Comparison of ENCODE assay signal across 33 cellular contexts in the genomic region with DNA sequence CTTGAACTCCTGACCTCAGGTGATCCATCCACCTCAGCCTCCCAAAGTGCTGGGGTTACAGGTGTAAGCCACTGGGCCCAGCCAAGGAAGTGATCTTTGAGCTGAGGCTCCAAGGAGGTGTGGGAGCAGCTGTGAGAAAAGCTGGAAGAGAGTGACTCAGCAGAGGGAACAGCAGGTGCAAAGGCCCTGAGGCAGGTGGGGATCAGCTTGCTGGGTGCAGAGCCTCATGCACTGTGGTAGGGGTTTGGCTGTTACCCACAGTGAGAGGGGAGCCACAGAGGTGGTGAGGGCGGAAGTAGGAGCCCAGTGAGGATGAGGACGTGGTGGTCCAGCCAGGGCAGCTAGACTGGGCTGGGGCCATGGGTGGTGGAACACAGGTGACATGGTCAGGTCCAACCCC. TPM values are rescaled to one million over a fixed set of nuclear protein-coding genes. Genes with fewer than 3 reads are reported as not detected.
"Had no signal": no experiment of that assay in that cellular context is flagged by ENCODE, and none has a peak within 500 bp of the region (broad histone marks: within the 10 kb centered on the region; RNA-seq: fewer than 3 reads in every experiment).

No MANE protein-coding gene starts in this region.

- H3K4me1 Mint-ChIP-seq: nephron had no signal

- H3K4me2 ChIP-seq: smooth muscle cell had no signal

- H3K9me3 Mint-ChIP-seq: activated CD8-positive, alpha-beta T cell treated with anti-CD3 and anti-CD28 coated beads for 36 hours; activated naive CD8-positive, alpha-beta T cell treated with anti-CD3 and anti-CD28 coated beads for 36 hours; activated T-cell treated with anti-CD3 and anti-CD28 coated beads, Interleukin-2, amount 50 U/mL, for 72 hours; immature natural killer cell; nephron; T-helper 1 cell treated with Interleukin-12 subunit alpha and Interleukin-12 subunit beta and Interleukin-4 antibody, amounts not matched to agents 30 μg/mL and 1 μg/mL, for 36 hours had no signal

- H3K79me2 ChIP-seq: parathyroid adenoma had no signal

- H3K27ac Mint-ChIP-seq: activated CD8-positive, alpha-beta T cell treated with anti-CD3 and anti-CD28 coated beads for 36 hours; activated naive CD8-positive, alpha-beta T cell treated with anti-CD3 and anti-CD28 coated beads for 36 hours; activated T-cell treated with anti-CD3 and anti-CD28 coated beads, Interleukin-2, amount 50 U/mL, for 72 hours; immature natural killer cell; nephron; T-helper 1 cell treated with Interleukin-12 subunit alpha and Interleukin-12 subunit beta and Interleukin-4 antibody, amounts not matched to agents 30 μg/mL and 1 μg/mL, for 36 hours had no signal

- H2AFZ ChIP-seq: parathyroid adenoma had no signal

- H3K36me3 ChIP-seq: adrenal gland, colonic mucosa, heart left ventricle, lower lobe of right lung, suprapubic skin, tibial nerve had no signal

- ATAC-seq: activated CD8-positive, alpha-beta T cell treated with anti-CD3 and anti-CD28 coated beads for 36 hours; body of pancreas; heart left ventricle; lower lobe of right lung; psoas muscle had no signal

- H3K27ac ChIP-seq: adrenal gland, body of pancreas, colonic mucosa, heart left ventricle, lower lobe of right lung, parathyroid adenoma, psoas muscle, suprapubic skin, tibial nerve had no signal

- H3K4me3 Mint-ChIP-seq: activated CD8-positive, alpha-beta T cell treated with anti-CD3 and anti-CD28 coated beads for 36 hours; activated naive CD8-positive, alpha-beta T cell treated with anti-CD3 and anti-CD28 coated beads for 36 hours; activated T-cell treated with anti-CD3 and anti-CD28 coated beads, Interleukin-2, amount 50 U/mL, for 72 hours; nephron; T-helper 1 cell treated with Interleukin-12 subunit alpha and Interleukin-12 subunit beta and Interleukin-4 antibody, amounts not matched to agents 30 μg/mL and 1 μg/mL, for 36 hours had no signal

- H3K9ac ChIP-seq: parathyroid adenoma had no signal

- FAIRE-seq: endothelial cell of umbilical vein had no signal

- H3K36me3 Mint-ChIP-seq: activated naive CD8-positive, alpha-beta T cell treated with anti-CD3 and anti-CD28 coated beads for 36 hours had no signal

- H3K4me3 ChIP-seq: adrenal gland, body of pancreas, colonic mucosa, heart left ventricle, lower lobe of right lung, psoas muscle, smooth muscle cell, suprapubic skin, tibial nerve had no signal

- DNase-seq: activated CD4-positive, alpha-beta T cell treated with anti-CD3 and anti-CD28 coated beads, Interleukin-2, amount 50 U/mL, for 1 hour; activated CD4-positive, CD25-positive, alpha-beta regulatory T cell treated with anti-CD3 and anti-CD28 coated beads, Interleukin-2, amount 50 U/mL, for 72 hours; activated CD8-positive, alpha-beta T cell treated with anti-CD3 and anti-CD28 coated beads for 36 hours; activated naive CD4-positive, alpha-beta T cell; activated naive CD8-positive, alpha-beta T cell treated with anti-CD3 and anti-CD28 coated beads for 36 hours; activated T-cell treated with anti-CD3 and anti-CD28 coated beads for 4 hours; activated T-cell treated with anti-CD3 and anti-CD28 coated beads, Interleukin-2, amount 50 U/mL, for 72 hours; adrenal gland; aorta; body of pancreas; cerebellar nuclear complex; colonic mucosa; effector memory CD4-positive, alpha-beta T cell; heart left ventricle; hypothalamus; immature natural killer cell; lower lobe of right lung; nucleus accumbens; psoas muscle; stimulated activated CD4-positive, alpha-beta T cell treated with anti-CD3 and anti-CD28 coated beads, Interleukin-1b, Interleukin-23, amount 100 ng/mL, for 48 hours; stimulated activated CD4-positive, alpha-beta T cell treated with anti-CD3 and anti-CD28 coated beads, Interleukin-4, amount 100 ng/mL, for 4 hours; stimulated activated CD8-positive, alpha-beta memory T cell treated with anti-CD3 and anti-CD28 coated beads, Interleukin-4, amount 100 ng/mL, for 48 hours; stimulated activated naive CD4-positive, alpha-beta T cell; T-helper 9 cell had no signal

- H3K9me3 ChIP-seq: adrenal gland, body of pancreas, colonic mucosa, heart left ventricle, lower lobe of right lung, psoas muscle, suprapubic skin, tibial nerve had no signal

- H3K4me1 ChIP-seq: parathyroid adenoma had no signal

RNA-seq across cellular contexts. Expression of a gene that starts 6.5 kb away (rescaled TPM):
- total RNA-seq: body of pancreas, dermis microvascular lymphatic vessel endothelial cell, mesenteric fat pad had no signal
- polyA plus RNA-seq: immature natural killer cell had no signal
